Comparison of ENCODE assay signal across 2 cellular contexts in genomic region chr5:55777332-55777731, GRCh38.
TF ChIP-seq lines count a peak whose summit lies in the region.

No MANE protein-coding gene starts in this region.

TF ChIP-seq in GM23338, 12 proteins besides CTCF, POLR2A, EP300 and RAD21:
- TF ChIP-seq, protein P1, sequence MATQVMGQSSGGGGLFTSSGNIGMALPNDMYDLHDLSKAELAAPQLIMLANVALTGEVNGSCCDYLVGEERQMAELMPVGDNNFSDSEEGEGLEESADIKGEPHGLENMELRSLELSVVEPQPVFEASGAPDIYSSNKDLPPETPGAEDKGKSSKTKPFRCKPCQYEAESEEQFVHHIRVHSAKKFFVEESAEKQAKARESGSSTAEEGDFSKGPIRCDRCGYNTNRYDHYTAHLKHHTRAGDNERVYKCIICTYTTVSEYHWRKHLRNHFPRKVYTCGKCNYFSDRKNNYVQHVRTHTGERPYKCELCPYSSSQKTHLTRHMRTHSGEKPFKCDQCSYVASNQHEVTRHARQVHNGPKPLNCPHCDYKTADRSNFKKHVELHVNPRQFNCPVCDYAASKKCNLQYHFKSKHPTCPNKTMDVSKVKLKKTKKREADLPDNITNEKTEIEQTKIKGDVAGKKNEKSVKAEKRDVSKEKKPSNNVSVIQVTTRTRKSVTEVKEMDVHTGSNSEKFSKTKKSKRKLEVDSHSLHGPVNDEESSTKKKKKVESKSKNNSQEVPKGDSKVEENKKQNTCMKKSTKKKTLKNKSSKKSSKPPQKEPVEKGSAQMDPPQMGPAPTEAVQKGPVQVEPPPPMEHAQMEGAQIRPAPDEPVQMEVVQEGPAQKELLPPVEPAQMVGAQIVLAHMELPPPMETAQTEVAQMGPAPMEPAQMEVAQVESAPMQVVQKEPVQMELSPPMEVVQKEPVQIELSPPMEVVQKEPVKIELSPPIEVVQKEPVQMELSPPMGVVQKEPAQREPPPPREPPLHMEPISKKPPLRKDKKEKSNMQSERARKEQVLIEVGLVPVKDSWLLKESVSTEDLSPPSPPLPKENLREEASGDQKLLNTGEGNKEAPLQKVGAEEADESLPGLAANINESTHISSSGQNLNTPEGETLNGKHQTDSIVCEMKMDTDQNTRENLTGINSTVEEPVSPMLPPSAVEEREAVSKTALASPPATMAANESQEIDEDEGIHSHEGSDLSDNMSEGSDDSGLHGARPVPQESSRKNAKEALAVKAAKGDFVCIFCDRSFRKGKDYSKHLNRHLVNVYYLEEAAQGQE (IDR thresholded peaks at IDR 0.05; ENCODE audit: unreplicated experiment), result no peak
- no peak for TF ChIP-seq CREB1 (CRISPR knock-in tag; IDR thresholded peaks at IDR 0.05; ENCODE audit: low read depth)
- TF ChIP-seq JUNB (IDR thresholded peaks at IDR 0.05; ENCODE audit: unreplicated experiment), result no peak
- TF ChIP-seq ZNF114 (CRISPR knock-in tag; IDR thresholded peaks at IDR 0.05), result no peak
- no peak for TF ChIP-seq NANOG (IDR thresholded peaks at IDR 0.05; ENCODE audit: borderline replicate concordance)
- TF ChIP-seq, protein P2, sequence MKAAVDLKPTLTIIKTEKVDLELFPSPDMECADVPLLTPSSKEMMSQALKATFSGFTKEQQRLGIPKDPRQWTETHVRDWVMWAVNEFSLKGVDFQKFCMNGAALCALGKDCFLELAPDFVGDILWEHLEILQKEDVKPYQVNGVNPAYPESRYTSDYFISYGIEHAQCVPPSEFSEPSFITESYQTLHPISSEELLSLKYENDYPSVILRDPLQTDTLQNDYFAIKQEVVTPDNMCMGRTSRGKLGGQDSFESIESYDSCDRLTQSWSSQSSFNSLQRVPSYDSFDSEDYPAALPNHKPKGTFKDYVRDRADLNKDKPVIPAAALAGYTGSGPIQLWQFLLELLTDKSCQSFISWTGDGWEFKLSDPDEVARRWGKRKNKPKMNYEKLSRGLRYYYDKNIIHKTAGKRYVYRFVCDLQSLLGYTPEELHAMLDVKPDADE (IDR thresholded peaks at IDR 0.05), result no peak
- TF ChIP-seq ZNF462 (CRISPR knock-in tag; IDR thresholded peaks at IDR 0.05), result no peak
- no peak for TF ChIP-seq EZH2 (IDR thresholded peaks at IDR 0.05; ENCODE audit: low read depth, unreplicated experiment)
- no peak for TF ChIP-seq EZH2phosphoT487 (IDR thresholded peaks at IDR 0.05; ENCODE audit: unreplicated experiment)
- no peak for TF ChIP-seq STAT1 (IDR thresholded peaks at IDR 0.05; ENCODE audit: unreplicated experiment)
- TF ChIP-seq POLR2AphosphoS5 (IDR thresholded peaks at IDR 0.05; ENCODE audit: low read depth), result no peak
- no peak for TF ChIP-seq ZNF331 (CRISPR knock-in tag; IDR thresholded peaks at IDR 0.05; ENCODE audit: low read depth)

TF ChIP-seq in WTC11, 78 proteins besides CTCF, POLR2A, EP300 and RAD21 (continued from another document):
- TF ChIP-seq HMGXB4 (CRISPR knock-in tag; IDR thresholded peaks at IDR 0.05) (no peak), ZNF416 (CRISPR knock-in tag; IDR thresholded peaks at IDR 0.05) (no peak), SP1 (CRISPR knock-in tag; conservative IDR thresholded peaks at IDR 0.05) (no peak), TEAD4 (CRISPR knock-in tag; IDR thresholded peaks at IDR 0.05) (no peak), ZNF232 (CRISPR knock-in tag; IDR thresholded peaks at IDR 0.05) (no peak), ZNF671 (CRISPR knock-in tag; IDR thresholded peaks at IDR 0.05) (no peak), EMX1 (CRISPR knock-in tag; IDR thresholded peaks at IDR 0.05) (no peak), ATF1 (CRISPR knock-in tag; IDR thresholded peaks at IDR 0.05) (no peak)
- TF ChIP-seq, protein P3, sequence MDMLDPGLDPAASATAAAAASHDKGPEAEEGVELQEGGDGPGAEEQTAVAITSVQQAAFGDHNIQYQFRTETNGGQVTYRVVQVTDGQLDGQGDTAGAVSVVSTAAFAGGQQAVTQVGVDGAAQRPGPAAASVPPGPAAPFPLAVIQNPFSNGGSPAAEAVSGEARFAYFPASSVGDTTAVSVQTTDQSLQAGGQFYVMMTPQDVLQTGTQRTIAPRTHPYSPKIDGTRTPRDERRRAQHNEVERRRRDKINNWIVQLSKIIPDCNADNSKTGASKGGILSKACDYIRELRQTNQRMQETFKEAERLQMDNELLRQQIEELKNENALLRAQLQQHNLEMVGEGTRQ (CRISPR knock-in tag; IDR thresholded peaks at IDR 0.05), result no peak
- TF ChIP-seq, protein P4, sequence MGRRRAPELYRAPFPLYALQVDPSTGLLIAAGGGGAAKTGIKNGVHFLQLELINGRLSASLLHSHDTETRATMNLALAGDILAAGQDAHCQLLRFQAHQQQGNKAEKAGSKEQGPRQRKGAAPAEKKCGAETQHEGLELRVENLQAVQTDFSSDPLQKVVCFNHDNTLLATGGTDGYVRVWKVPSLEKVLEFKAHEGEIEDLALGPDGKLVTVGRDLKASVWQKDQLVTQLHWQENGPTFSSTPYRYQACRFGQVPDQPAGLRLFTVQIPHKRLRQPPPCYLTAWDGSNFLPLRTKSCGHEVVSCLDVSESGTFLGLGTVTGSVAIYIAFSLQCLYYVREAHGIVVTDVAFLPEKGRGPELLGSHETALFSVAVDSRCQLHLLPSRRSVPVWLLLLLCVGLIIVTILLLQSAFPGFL (CRISPR knock-in tag; IDR thresholded peaks at IDR 0.05; ENCODE audit: borderline replicate concordance), result no peak
- TF ChIP-seq, protein P5, sequence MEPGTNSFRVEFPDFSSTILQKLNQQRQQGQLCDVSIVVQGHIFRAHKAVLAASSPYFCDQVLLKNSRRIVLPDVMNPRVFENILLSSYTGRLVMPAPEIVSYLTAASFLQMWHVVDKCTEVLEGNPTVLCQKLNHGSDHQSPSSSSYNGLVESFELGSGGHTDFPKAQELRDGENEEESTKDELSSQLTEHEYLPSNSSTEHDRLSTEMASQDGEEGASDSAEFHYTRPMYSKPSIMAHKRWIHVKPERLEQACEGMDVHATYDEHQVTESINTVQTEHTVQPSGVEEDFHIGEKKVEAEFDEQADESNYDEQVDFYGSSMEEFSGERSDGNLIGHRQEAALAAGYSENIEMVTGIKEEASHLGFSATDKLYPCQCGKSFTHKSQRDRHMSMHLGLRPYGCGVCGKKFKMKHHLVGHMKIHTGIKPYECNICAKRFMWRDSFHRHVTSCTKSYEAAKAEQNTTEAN (CRISPR knock-in tag; IDR thresholded peaks at IDR 0.05), result no peak
